ENCODE assay signal across 8 cellular contexts in the genomic region with DNA sequence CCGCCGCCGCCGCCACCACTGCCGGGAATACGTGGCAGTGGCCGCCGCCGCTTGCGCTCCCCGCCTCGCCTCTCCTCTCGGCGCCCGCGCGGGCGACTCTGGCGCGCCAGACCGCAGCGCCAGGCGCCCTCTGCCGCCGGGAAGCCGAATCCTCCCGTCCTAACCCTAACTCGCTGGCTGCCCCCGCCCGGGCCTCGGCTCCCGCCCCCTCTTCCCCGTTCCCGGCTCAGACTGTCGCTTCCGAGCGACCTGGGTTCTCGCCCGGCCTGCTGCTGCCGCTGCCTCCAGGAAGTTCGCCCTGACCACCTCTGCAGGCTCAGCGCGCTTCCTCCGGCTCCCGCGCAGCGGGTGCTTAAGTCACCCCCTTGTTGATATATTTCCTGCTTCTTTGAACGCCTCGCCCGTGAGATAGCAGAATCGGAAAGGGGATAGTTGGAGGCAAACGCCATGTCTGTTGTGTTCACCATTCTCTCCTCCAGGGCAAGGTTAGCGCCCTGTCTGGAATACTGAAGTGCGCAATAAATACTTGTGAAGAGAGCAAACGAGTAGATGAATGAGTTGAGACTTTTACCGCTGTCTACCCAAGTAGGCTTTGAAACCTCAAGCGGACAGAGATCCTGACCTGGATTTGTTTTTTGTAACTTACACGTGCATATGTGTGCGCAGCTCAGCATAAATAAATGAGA. TPM values are rescaled to one million over a fixed set of nuclear protein-coding genes. Genes with fewer than 3 reads are reported as not detected.
DNase-seq lines count a peak whose midpoint lies in the region; ATAC-seq and TF ChIP-seq lines count a peak whose summit lies in the region.

A gene with protein sequence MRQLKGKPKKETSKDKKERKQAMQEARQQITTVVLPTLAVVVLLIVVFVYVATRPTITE (minus strand): TSS at position 100 of the 686 bp plus-strand sequence. CDS start 64,202 bp downstream, outside the sequence.

- no peaks in the 10 kb centered on the region for H3F3A ChIP-seq in SK-N-SH (replicated peaks; ENCODE audit: insufficient read depth)

- H4K20me1 ChIP-seq in SK-N-SH (ENCODE audit: insufficient read depth) (no peaks in the 10 kb centered on the region), osteoblast (ENCODE audit: insufficient read depth, low read length) (peaks cover 22% of the 10 kb centered on the region)

- TF ChIP-seq POLR2A in NB4 (IDR thresholded peaks at IDR 0.05; ENCODE audit: extremely low read depth, insufficient read length), result no peak
- peak in 1 of 2 donors; percentile 76 for TF ChIP-seq POLR2A in thyroid gland (IDR thresholded peaks at IDR 0.05)

- peaks cover 7% of the 10 kb centered on the region; the same call in 1 of the 2 replicates for H3K27me3 ChIP-seq in SK-N-SH (ENCODE audit: insufficient read depth)
- H3K27me3 ChIP-seq in osteoblast (ENCODE audit: insufficient read depth, low read length), result peaks cover 5% of the 10 kb centered on the region
- H3K27me3 ChIP-seq in thyroid gland, result no peaks in the 10 kb centered on the region

- H3K36me3 ChIP-seq in SK-N-SH (replicated peaks in 1 of 2; ENCODE audit: control insufficient read depth in 1 of 2, insufficient read depth in 2 of 2, low read length in 1 of 2) (no peaks in the 10 kb centered on the region), osteoblast (ENCODE audit: insufficient read depth, low read length) (no peaks in the 10 kb centered on the region), thyroid gland (no peaks in the 10 kb centered on the region)

- H3K4me2 ChIP-seq in SK-N-SH, result peak within 1 kb of the TSS; percentile 91
- H3K4me2 ChIP-seq in osteoblast (ENCODE audit: insufficient read depth, low read length), result peak within 1 kb of the TSS; percentile 88

- no peaks in the 10 kb centered on the region for H3K9me2 ChIP-seq in SK-N-SH

- peak; percentile 77 for TF ChIP-seq RAD21 in SK-N-SH (IDR thresholded peaks at IDR 0.05; ENCODE audit: low read length)

- H3K4me3 ChIP-seq in GM12864 (ENCODE audit: low read depth, low read length), result peak within 1 kb of the TSS; percentile 81
- H3K4me3 ChIP-seq in NB4 (ENCODE audit: low read depth, low read length), result peak within 1 kb of the TSS; percentile 64
- H3K4me3 ChIP-seq in SK-N-SH (ENCODE audit: low read depth in 2 of 2, low read length in 1 of 2), result peak within 1 kb of the TSS; percentile 62 to 72
- peak within 1 kb of the TSS; percentile 78 for H3K4me3 ChIP-seq in osteoblast (ENCODE audit: insufficient read depth, low read length)
- peak within 1 kb of the TSS; percentile 62 to 81 (median 69) for H3K4me3 ChIP-seq in thyroid gland (replicated peaks in 1 of 3)

- no peaks in the 10 kb centered on the region for H3K9me3 ChIP-seq in SK-N-SH
- no peaks in the 10 kb centered on the region for H3K9me3 ChIP-seq in osteoblast (ENCODE audit: low read depth, low read length)
- H3K9me3 ChIP-seq in thyroid gland, result no peaks in the 10 kb centered on the region

- H3K27ac ChIP-seq in SK-N-SH (ENCODE audit: low read depth in 2 of 2, low read length in 1 of 2), result no peak within 1 kb of the TSS
- peak within 1 kb of the TSS; percentile 19 for H3K27ac ChIP-seq in osteoblast (ENCODE audit: low read depth, low read length)
- peak within 1 kb of the TSS; percentile 90 to 99 (median 97) for H3K27ac ChIP-seq in thyroid gland

- WGBS in SK-N-SH (ENCODE audit: low lambda C conversion rate), result 43% methylated on average over 12 of the region's 59 CpGs
- WGBS in thyroid gland, 2 donors, result 9 to 22% methylated on average over 15 to 33 of the region's 59 CpGs

- peaks cover 4 to 5% of the 10 kb centered on the region in 2 experiments; a peak in 1 of 4 replicates for H3K4me1 ChIP-seq in SK-N-SH (ENCODE audit: control insufficient read depth in 1 of 2, insufficient read depth in 2 of 2, low read depth in 1 of 2, low read length in 1 of 2)
- peaks cover 12% of the 10 kb centered on the region for H3K4me1 ChIP-seq in osteoblast (ENCODE audit: insufficient read depth, low read length)
- peaks cover 46 to 74% of the 10 kb centered on the region in 2 donors for H3K4me1 ChIP-seq in thyroid gland

- H2AFZ ChIP-seq in SK-N-SH (ENCODE audit: low read depth), result peak within 1 kb of the TSS; percentile 89
- H2AFZ ChIP-seq in osteoblast (ENCODE audit: low read length), result peak within 1 kb of the TSS; percentile 97

- ATAC-seq in HG02588 (IDR thresholded peaks at IDR 0.05; ENCODE audit: unreplicated experiment), result peak; percentile 84

- H3K79me2 ChIP-seq in SK-N-SH (ENCODE audit: insufficient read depth) (0 out of 2 replicates have a peak, but pooled peaks cover under 1% of the 10 kb centered on the region), osteoblast (ENCODE audit: insufficient read depth, low read length) (peaks cover 19% of the 10 kb centered on the region)

- intact Hi-C loops in thyroid gland (cut with DNase I), result loop anchor here (10.0 kb wide), 1 partner anchor 309 kb away; no protein-coding TSS in a partner anchor

- POLR2A ChIA-PET in SK-N-SH (lab: Yijun Ruan, JAX), result no interaction called here

- H3K9ac ChIP-seq in SK-N-SH, result peak within 1 kb of the TSS; percentile 60; the same call in 1 of the 2 replicates

- DNase-seq in GM12864 (ENCODE audit: low read depth), result no peak
- peak; percentile 92 for DNase-seq in NB4 (ENCODE audit: low read depth)
- DNase-seq in SK-N-SH, result peak; percentile 93
- DNase-seq in activated naive CD4-positive, alpha-beta T cell treated with anti-CD3 and anti-CD28 coated beads, Interleukin-2, amount 50 U/mL, for 16 hours, result peak; percentile 67
- peak; percentile 79 for DNase-seq in glomerular visceral epithelial cell (ENCODE audit: extremely low spot score)
- peak; percentile 99 for DNase-seq in osteoblast (ENCODE audit: insufficient read length, low spot score, missing footprints)
- peak; percentile 82 to 84 for DNase-seq in thyroid gland

- CTCF ChIA-PET in SK-N-SH (lab: Yijun Ruan, JAX), result interaction anchor here (1.2 to 17.1 kb wide), 3 partner anchors 105 to 318 kb away, joined by 3 to 202 read pairs (median 7); no protein-coding TSS in a partner anchor

- TF ChIP-seq CTCF in GM12864 (IDR thresholded peaks at IDR 0.05; ENCODE audit: low read depth, low read length, missing control alignments) (peak; percentile 72), NB4 (IDR thresholded peaks at IDR 0.05; ENCODE audit: low read depth, low read length) (peak; percentile 69), SK-N-SH (IDR thresholded peaks at IDR 0.05) (peak; percentile 59), osteoblast (IDR thresholded peaks at IDR 0.05; ENCODE audit: extremely low read depth, low read depth, low read length) (peak; percentile 45), thyroid gland (IDR thresholded peaks at IDR 0.05) (peak; percentile 22 to 85 (median 51))

- peak in 1 of 2 experiments; percentile 31; a peak in 1 of 4 replicates for TF ChIP-seq EP300 in SK-N-SH (IDR thresholded peaks at IDR 0.05; ENCODE audit: borderline replicate concordance in 1 of 2, low read depth in 1 of 2, low read length in 1 of 2)

TF ChIP-seq in SK-N-SH, 30 proteins besides CTCF, POLR2A, EP300 and RAD21:
- no peak for TF ChIP-seq RXRA (IDR thresholded peaks at IDR 0.05; ENCODE audit: borderline replicate concordance, low read depth)
- no peak for TF ChIP-seq ELF1 (IDR thresholded peaks at IDR 0.05)
- TF ChIP-seq CHD2 (IDR thresholded peaks at IDR 0.05; ENCODE audit: low read length, partially characterized antibody), result peak; percentile 9
- TF ChIP-seq SMC3 (IDR thresholded peaks at IDR 0.05; ENCODE audit: low read depth, low read length), result peak; percentile 85
- TF ChIP-seq NFIC (IDR thresholded peaks at IDR 0.05; ENCODE audit: borderline replicate concordance), result no peak
- TF ChIP-seq NRF1 (IDR thresholded peaks at IDR 0.05; ENCODE audit: low read depth, low read length), result peak; percentile 16; the same call in 1 of the 2 replicates
- TF ChIP-seq RCOR1 (IDR thresholded peaks at IDR 0.05; ENCODE audit: low read length), result no peak

RNA-seq across cellular contexts. Expression of the gene that starts here (rescaled TPM):
- 9.0 and 9.2 TPM in 2 replicates for polyA plus RNA-seq in SK-N-SH (2012; rRNA removed)
- 6.3 and 10.0 TPM in 2 replicates for polyA plus RNA-seq in SK-N-SH (2012; cell fraction: cytosol; rRNA removed)
- 3.6 and 6.9 TPM in 2 replicates for polyA plus RNA-seq in SK-N-SH (2012; cell fraction: nucleus; rRNA removed)
- total RNA-seq in osteoblast (14.4 and 15.6 TPM in 2 replicates), thyroid gland (100 to 1,000 TPM in 2 of 4 donors, 10 to 100 TPM in 2; 38.6 to 135 (median 102) TPM)

Comparison
In these comparisons a context has a peak if more than half of its experiments do, and no peak if none do; other contexts are left out.
1. H3K27ac ChIP-seq: peak in osteoblast (single experiment) and thyroid gland (3 of 3); none in SK-N-SH (0 of 2).
2. Peak in every context shown above with its lines, with median percentiles within 50 percentile points of each other: H3K4me3 ChIP-seq and CTCF ChIP-seq.